In genomic region chr5:87243161-87243877, GRCh38 we compare ENCODE assay signal across 11 cellular contexts. TPM values are rescaled to one million over a fixed set of nuclear protein-coding genes. Genes with fewer than 3 reads are reported as not detected.
DNase-seq lines count a peak whose midpoint lies in the region; ATAC-seq and TF ChIP-seq lines count a peak whose summit lies in the region.
"Had no signal": no experiment of that assay in that cellular context is flagged by ENCODE, and none has a peak within 500 bp of the region (broad histone marks: within the 10 kb centered on the region; RNA-seq: fewer than 3 reads in every experiment).

No MANE protein-coding gene starts in this region.

- TF ChIP-seq CTCF in HFF-Myc (IDR thresholded peaks at IDR 0.05; ENCODE audit: low read depth, low read length, missing control alignments) (no peak), kidney epithelial cell (IDR thresholded peaks at IDR 0.05; ENCODE audit: insufficient read depth, low read length, poor library complexity, severe bottlenecking) (no peak), dorsolateral prefrontal cortex (IDR thresholded peaks at IDR 0.05 in 54 of 56, conservative IDR thresholded peaks at IDR 0.05 in 2 of 56; ENCODE audit: low read depth in 1 of 56, partially characterized antibody in 56 of 56) (no peak)

- H2AFZ ChIP-seq in ACC112 (ENCODE audit: low read length, unreplicated experiment): peak overlapping the region; percentile 61

- H3K9ac ChIP-seq in adipocyte (ENCODE audit: low read length): peak overlapping the region; percentile 67

- ATAC-seq in HG02852 (IDR thresholded peaks at IDR 0.05; ENCODE audit: unreplicated experiment): no peak

- CTCF ChIA-PET in HEK293T (lab: Yijun Ruan, JAX): no interaction called here

- intact Hi-C loops in dorsolateral prefrontal cortex (cut with DNase I): no loop called here

- H3K27ac ChIP-seq in ACC112 (ENCODE audit: low read depth, low read length): peak overlapping the region; percentile 83
- no peak overlapping the region for H3K27ac ChIP-seq in dorsolateral prefrontal cortex

- H3K4me3 ChIP-seq in ACC112 (ENCODE audit: low read depth, low read length): no peak overlapping the region
- H3K4me3 ChIP-seq in HFF-Myc (replicated peaks; ENCODE audit: low read depth, low read length): no peak overlapping the region
- H3K4me3 ChIP-seq in adipocyte (ENCODE audit: low read length): peak overlapping the region; percentile 16
- no peak overlapping the region for H3K4me3 ChIP-seq in kidney epithelial cell (ENCODE audit: low read depth, low read length)
- H3K4me3 ChIP-seq in dorsolateral prefrontal cortex: no peak overlapping the region

- no peaks in the 10 kb centered on the region for H3K79me2 ChIP-seq in ACC112 (ENCODE audit: control insufficient read depth, insufficient read depth, low read length, unreplicated experiment)

- POLR2A ChIA-PET in HEK293T (lab: Yijun Ruan, JAX): interaction anchor here (1.0 kb wide), 1 partner anchor 24 kb away, joined by 4 read pairs; the partner anchor contains the start of gene RASA1

- H3K4me1 ChIP-seq in ACC112 (ENCODE audit: control insufficient read depth, insufficient read depth, low read length, unreplicated experiment): peaks cover 18% of the 10 kb centered on the region
- peaks cover 38% of the 10 kb centered on the region for H3K4me1 ChIP-seq in adipocyte (ENCODE audit: control insufficient read depth, insufficient read depth, low read length)

- H3K27me3 ChIP-seq in ACC112 (ENCODE audit: insufficient read depth, low read length): no peaks in the 10 kb centered on the region
- no peaks in the 10 kb centered on the region for H3K27me3 ChIP-seq in adipocyte (replicated peaks; ENCODE audit: control insufficient read depth, insufficient read depth, low read length)
- no peaks in the 10 kb centered on the region for H3K27me3 ChIP-seq in kidney epithelial cell (ENCODE audit: control insufficient read depth, insufficient read depth, low read length)
- H3K27me3 ChIP-seq in dorsolateral prefrontal cortex: no peaks in the 10 kb centered on the region

- H3K36me3 ChIP-seq in ACC112 (ENCODE audit: insufficient read depth, low read length) (no peaks in the 10 kb centered on the region), adipocyte (ENCODE audit: control insufficient read depth, insufficient read depth, low read length, severe bottlenecking) (no peaks in the 10 kb centered on the region), kidney epithelial cell (ENCODE audit: control insufficient read depth, insufficient read depth, low read length) (no peaks in the 10 kb centered on the region)

- DNase-seq in HFF-Myc (ENCODE audit: extremely low read depth, low read depth): peak; percentile 14
- peak; percentile 75 for DNase-seq in adipocyte (ENCODE audit: low read depth)
- DNase-seq in kidney epithelial cell (ENCODE audit: low read depth): peak; percentile 42
- no peak for DNase-seq in NCI-H774 (lab: John Stamatoyannopoulos, UW)
- DNase-seq in dorsolateral prefrontal cortex: no peak
- no peak for DNase-seq in HEK293T (ENCODE audit: extremely low spot score)
- DNase-seq: activated T-cell treated with anti-CD3 and anti-CD28 coated beads, Interleukin-2, amount 50 U/mL, for 48 hours; CD8-positive, alpha-beta memory T cell; MM.1S had no signal

- H3K9me3 ChIP-seq in adipocyte (ENCODE audit: control insufficient read depth, low read length): no peaks in the 10 kb centered on the region

TF ChIP-seq in HEK293T, 16 proteins besides CTCF, POLR2A, EP300 and RAD21:
- TF ChIP-seq CTBP1 (IDR thresholded peaks at IDR 0.05; ENCODE audit: borderline replicate concordance) (no peak), FOXM1 (IDR thresholded peaks at IDR 0.05; ENCODE audit: borderline replicate concordance) (no peak), ARNT (IDR thresholded peaks at IDR 0.05) (no peak), LEF1 (IDR thresholded peaks at IDR 0.05; ENCODE audit: borderline replicate concordance) (no peak), PKNOX1 (IDR thresholded peaks at IDR 0.05) (no peak), TARDBP (IDR thresholded peaks at IDR 0.05) (no peak), SP1 (IDR thresholded peaks at IDR 0.05) (no peak)
TF ChIP-seq in HEK293T: peak in this region for 0.

RNA-seq across cellular contexts. Expression of gene RASA1, which starts 24.4 kb away (rescaled TPM):
- total RNA-seq in kidney epithelial cell (41.4 and 42.8 TPM in 2 replicates), dorsolateral prefrontal cortex (10 to 100 TPM; 31.7 to 73.6 (median 55.8) TPM)

Comparison
In these comparisons a context has a peak if more than half of its experiments do, and no peak if none do; other contexts are left out.
1. DNase-seq: peak in HFF-Myc (single experiment), adipocyte (single experiment) and kidney epithelial cell (single experiment); none in NCI-H774 (single experiment), dorsolateral prefrontal cortex (0 of 10) and HEK293T (single experiment).